ENCODE assay signal across 1 cellular context in the genomic region with DNA sequence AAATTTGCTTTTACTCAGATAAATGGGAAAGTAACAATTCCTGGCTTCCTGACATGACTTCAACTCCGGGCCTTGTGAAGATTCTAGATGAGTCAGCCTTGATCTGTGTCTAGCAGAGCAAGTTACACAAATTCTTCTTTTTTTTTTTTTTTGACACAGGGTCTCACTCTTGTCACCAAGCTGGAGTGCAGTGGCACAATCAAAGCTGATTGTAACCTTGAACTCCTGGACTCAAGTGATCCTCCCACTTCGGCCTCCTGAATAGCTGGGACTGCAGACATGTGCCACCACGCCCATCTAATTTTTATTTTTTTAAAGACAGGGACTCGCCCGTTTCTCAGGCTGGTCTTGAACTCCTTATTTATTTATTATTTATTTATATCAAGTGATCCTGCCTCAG.
TF ChIP-seq lines count a peak whose summit lies in the region.

No MANE protein-coding gene starts in this region.

TF ChIP-seq in HepG2, 621 proteins besides CTCF, POLR2A, EP300 and RAD21 (continued from another document and continues in another):
- TF ChIP-seq, protein P1, sequence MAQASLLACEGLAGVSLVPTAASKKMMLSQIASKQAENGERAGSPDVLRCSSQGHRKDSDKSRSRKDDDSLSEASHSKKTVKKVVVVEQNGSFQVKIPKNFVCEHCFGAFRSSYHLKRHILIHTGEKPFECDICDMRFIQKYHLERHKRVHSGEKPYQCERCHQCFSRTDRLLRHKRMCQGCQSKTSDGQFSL (CRISPR knock-in tag; IDR thresholded peaks at IDR 0.05): no peak
- TF ChIP-seq NFKB2 (CRISPR knock-in tag; IDR thresholded peaks at IDR 0.05; ENCODE audit: borderline replicate concordance) (no peak), TCF7L2 (IDR thresholded peaks at IDR 0.05; ENCODE audit: low read depth, low read length) (no peak), KLF15 (CRISPR knock-in tag; IDR thresholded peaks at IDR 0.05; ENCODE audit: borderline replicate concordance) (no peak), KDM2A (CRISPR knock-in tag; IDR thresholded peaks at IDR 0.05; ENCODE audit: borderline replicate concordance, low read depth) (0 out of 2 replicates have a peak, but pooled peaks have one; percentile 29), ISL2 (CRISPR knock-in tag; IDR thresholded peaks at IDR 0.05) (peak; percentile 91), AGO2 (optimal IDR thresholded peaks at IDR 0.05; ENCODE audit: low read depth, low read length) (no peak), ZNF232 (CRISPR knock-in tag; IDR thresholded peaks at IDR 0.05; ENCODE audit: borderline replicate concordance) (no peak), SMAD9 (CRISPR knock-in tag; IDR thresholded peaks at IDR 0.05) (no peak), YEATS4 (CRISPR knock-in tag; IDR thresholded peaks at IDR 0.05; ENCODE audit: borderline replicate concordance) (peak; percentile 73), SP140L (CRISPR knock-in tag; IDR thresholded peaks at IDR 0.05; ENCODE audit: borderline replicate concordance) (no peak), HNF4A (CRISPR knock-in tag; IDR thresholded peaks at IDR 0.05) (peak; percentile 95), ZNF780A (CRISPR knock-in tag; IDR thresholded peaks at IDR 0.05) (no peak), MXI1 (IDR thresholded peaks at IDR 0.05; ENCODE audit: borderline replicate concordance, low read depth, low read length) (peak; percentile 88; the same call in 2 of the 3 replicates), ZNF709 (CRISPR knock-in tag; IDR thresholded peaks at IDR 0.05) (peak; percentile 25; the same call in 1 of the 2 replicates), ZNF383 (CRISPR knock-in tag; IDR thresholded peaks at IDR 0.05; ENCODE audit: borderline replicate concordance) (no peak), FOXJ3 (CRISPR knock-in tag; IDR thresholded peaks at IDR 0.05; ENCODE audit: borderline replicate concordance) (peak; percentile 51; the same call in 1 of the 2 replicates)
- TF ChIP-seq, protein P2, sequence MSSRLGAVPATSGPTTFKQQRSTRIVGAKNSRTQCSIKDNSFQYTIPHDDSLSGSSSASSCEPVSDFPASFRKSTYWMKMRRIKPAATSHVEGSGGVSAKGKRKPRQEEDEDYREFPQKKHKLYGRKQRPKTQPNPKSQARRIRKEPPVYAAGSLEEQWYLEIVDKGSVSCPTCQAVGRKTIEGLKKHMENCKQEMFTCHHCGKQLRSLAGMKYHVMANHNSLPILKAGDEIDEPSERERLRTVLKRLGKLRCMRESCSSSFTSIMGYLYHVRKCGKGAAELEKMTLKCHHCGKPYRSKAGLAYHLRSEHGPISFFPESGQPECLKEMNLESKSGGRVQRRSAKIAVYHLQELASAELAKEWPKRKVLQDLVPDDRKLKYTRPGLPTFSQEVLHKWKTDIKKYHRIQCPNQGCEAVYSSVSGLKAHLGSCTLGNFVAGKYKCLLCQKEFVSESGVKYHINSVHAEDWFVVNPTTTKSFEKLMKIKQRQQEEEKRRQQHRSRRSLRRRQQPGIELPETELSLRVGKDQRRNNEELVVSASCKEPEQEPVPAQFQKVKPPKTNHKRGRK (CRISPR knock-in tag; IDR thresholded peaks at IDR 0.05): no peak
- TF ChIP-seq, protein P3, sequence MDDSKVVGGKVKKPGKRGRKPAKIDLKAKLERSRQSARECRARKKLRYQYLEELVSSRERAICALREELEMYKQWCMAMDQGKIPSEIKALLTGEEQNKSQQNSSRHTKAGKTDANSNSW (CRISPR knock-in tag; IDR thresholded peaks at IDR 0.05; ENCODE audit: borderline replicate concordance): no peak
- TF ChIP-seq, protein P4, sequence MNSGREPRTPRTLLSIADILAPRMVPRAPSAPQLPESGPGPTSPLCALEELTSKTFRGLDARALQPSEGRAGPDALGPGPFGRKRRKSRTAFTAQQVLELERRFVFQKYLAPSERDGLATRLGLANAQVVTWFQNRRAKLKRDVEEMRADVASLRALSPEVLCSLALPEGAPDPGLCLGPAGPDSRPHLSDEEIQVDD (CRISPR knock-in tag; IDR thresholded peaks at IDR 0.05; ENCODE audit: borderline replicate concordance): no peak
- TF ChIP-seq, protein P5, sequence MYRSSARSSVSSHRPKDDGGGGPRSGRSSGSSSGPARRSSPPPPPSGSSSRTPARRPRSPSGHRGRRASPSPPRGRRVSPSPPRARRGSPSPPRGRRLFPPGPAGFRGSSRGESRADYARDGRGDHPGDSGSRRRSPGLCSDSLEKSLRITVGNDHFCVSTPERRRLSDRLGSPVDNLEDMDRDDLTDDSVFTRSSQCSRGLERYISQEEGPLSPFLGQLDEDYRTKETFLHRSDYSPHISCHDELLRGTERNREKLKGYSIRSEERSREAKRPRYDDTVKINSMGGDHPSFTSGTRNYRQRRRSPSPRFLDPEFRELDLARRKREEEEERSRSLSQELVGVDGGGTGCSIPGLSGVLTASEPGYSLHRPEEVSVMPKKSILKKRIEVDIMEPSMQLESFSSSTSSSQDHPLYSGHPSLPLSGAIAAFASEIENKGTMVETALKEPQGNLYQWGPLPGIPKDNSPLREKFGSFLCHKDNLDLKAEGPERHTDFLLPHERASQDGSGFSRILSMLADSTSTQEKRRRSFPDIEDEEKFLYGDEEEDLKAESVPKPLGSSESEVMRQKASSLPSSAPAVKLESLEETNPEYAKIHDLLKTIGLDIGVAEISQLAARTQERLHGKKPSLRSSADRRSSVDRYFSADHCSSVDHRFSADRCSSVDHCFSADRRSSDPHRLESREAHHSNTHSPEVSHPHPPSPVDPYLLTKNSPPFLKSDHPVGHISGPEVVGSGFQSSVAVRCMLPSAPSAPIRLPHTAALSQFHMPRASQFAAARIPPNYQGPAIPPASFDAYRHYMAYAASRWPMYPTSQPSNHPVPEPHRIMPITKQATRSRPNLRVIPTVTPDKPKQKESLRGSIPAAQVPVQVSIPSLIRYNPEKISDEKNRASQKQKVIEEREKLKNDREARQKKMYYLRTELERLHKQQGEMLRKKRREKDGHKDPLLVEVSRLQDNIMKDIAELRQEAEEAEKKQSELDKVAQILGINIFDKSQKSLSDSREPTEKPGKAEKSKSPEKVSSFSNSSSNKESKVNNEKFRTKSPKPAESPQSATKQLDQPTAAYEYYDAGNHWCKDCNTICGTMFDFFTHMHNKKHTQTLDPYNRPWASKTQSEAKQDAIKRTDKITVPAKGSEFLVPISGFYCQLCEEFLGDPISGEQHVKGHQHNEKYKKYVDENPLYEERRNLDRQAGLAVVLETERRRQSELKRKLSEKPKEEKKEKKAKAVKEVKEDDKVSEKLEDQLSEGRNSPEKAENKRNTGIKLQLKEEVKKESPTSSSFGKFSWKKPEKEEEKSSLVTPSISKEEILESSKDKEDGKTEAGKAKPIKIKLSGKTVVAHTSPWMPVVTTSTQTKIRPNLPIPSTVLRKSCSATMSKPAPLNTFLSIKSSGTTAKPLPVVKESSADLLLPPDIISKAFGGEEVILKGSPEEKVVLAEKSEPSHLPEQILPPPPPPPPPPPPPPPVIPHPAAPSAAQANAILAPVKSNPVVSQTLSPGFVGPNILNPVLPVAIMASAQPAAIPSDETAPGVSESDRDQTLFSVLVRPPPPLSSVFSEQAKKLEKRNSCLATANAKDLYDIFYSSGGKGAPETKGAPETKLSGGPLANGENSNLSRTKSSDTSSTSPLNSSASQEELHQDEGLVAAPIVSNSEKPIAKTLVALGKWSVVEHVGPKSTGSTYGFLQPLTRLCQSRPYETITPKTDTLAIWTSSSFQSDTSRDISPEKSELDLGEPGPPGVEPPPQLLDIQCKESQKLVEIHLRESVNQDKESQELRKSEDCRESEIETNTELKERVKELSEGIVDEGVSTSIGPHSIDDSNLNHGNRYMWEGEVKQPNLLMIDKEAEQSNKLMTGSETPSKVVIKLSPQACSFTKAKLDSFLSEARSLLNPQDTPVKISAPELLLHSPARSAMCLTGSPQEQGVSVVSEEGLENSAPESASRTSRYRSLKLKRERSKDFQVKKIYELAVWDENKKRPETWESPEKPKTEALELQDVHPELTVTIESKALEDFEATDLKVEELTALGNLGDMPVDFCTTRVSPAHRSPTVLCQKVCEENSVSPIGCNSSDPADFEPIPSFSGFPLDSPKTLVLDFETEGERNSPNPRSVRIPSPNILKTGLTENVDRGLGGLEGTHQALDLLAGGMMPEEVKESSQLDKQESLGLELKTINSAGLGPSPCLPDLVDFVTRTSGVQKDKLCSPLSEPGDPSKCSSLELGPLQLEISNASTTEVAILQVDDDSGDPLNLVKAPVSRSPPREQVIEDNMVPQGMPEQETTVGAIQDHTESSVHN (CRISPR knock-in tag; IDR thresholded peaks at IDR 0.05): no peak
- TF ChIP-seq, protein P6, sequence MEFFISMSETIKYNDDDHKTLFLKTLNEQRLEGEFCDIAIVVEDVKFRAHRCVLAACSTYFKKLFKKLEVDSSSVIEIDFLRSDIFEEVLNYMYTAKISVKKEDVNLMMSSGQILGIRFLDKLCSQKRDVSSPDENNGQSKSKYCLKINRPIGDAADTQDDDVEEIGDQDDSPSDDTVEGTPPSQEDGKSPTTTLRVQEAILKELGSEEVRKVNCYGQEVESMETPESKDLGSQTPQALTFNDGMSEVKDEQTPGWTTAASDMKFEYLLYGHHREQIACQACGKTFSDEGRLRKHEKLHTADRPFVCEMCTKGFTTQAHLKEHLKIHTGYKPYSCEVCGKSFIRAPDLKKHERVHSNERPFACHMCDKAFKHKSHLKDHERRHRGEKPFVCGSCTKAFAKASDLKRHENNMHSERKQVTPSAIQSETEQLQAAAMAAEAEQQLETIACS (CRISPR knock-in tag; IDR thresholded peaks at IDR 0.05): no peak
- TF ChIP-seq, protein P7, sequence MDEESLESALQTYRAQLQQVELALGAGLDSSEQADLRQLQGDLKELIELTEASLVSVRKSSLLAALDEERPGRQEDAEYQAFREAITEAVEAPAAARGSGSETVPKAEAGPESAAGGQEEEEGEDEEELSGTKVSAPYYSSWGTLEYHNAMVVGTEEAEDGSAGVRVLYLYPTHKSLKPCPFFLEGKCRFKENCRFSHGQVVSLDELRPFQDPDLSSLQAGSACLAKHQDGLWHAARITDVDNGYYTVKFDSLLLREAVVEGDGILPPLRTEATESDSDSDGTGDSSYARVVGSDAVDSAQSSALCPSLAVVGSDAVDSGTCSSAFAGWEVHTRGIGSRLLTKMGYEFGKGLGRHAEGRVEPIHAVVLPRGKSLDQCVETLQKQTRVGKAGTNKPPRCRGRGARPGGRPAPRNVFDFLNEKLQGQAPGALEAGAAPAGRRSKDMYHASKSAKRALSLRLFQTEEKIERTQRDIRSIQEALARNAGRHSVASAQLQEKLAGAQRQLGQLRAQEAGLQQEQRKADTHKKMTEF (CRISPR knock-in tag; IDR thresholded peaks at IDR 0.05): peak; percentile 97
- TF ChIP-seq, protein P8, sequence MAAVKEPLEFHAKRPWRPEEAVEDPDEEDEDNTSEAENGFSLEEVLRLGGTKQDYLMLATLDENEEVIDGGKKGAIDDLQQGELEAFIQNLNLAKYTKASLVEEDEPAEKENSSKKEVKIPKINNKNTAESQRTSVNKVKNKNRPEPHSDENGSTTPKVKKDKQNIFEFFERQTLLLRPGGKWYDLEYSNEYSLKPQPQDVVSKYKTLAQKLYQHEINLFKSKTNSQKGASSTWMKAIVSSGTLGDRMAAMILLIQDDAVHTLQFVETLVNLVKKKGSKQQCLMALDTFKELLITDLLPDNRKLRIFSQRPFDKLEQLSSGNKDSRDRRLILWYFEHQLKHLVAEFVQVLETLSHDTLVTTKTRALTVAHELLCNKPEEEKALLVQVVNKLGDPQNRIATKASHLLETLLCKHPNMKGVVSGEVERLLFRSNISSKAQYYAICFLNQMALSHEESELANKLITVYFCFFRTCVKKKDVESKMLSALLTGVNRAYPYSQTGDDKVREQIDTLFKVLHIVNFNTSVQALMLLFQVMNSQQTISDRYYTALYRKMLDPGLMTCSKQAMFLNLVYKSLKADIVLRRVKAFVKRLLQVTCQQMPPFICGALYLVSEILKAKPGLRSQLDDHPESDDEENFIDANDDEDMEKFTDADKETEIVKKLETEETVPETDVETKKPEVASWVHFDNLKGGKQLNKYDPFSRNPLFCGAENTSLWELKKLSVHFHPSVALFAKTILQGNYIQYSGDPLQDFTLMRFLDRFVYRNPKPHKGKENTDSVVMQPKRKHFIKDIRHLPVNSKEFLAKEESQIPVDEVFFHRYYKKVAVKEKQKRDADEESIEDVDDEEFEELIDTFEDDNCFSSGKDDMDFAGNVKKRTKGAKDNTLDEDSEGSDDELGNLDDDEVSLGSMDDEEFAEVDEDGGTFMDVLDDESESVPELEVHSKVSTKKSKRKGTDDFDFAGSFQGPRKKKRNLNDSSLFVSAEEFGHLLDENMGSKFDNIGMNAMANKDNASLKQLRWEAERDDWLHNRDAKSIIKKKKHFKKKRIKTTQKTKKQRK (IDR thresholded peaks at IDR 0.05; ENCODE audit: low read length): no peak
- TF ChIP-seq, protein P9, sequence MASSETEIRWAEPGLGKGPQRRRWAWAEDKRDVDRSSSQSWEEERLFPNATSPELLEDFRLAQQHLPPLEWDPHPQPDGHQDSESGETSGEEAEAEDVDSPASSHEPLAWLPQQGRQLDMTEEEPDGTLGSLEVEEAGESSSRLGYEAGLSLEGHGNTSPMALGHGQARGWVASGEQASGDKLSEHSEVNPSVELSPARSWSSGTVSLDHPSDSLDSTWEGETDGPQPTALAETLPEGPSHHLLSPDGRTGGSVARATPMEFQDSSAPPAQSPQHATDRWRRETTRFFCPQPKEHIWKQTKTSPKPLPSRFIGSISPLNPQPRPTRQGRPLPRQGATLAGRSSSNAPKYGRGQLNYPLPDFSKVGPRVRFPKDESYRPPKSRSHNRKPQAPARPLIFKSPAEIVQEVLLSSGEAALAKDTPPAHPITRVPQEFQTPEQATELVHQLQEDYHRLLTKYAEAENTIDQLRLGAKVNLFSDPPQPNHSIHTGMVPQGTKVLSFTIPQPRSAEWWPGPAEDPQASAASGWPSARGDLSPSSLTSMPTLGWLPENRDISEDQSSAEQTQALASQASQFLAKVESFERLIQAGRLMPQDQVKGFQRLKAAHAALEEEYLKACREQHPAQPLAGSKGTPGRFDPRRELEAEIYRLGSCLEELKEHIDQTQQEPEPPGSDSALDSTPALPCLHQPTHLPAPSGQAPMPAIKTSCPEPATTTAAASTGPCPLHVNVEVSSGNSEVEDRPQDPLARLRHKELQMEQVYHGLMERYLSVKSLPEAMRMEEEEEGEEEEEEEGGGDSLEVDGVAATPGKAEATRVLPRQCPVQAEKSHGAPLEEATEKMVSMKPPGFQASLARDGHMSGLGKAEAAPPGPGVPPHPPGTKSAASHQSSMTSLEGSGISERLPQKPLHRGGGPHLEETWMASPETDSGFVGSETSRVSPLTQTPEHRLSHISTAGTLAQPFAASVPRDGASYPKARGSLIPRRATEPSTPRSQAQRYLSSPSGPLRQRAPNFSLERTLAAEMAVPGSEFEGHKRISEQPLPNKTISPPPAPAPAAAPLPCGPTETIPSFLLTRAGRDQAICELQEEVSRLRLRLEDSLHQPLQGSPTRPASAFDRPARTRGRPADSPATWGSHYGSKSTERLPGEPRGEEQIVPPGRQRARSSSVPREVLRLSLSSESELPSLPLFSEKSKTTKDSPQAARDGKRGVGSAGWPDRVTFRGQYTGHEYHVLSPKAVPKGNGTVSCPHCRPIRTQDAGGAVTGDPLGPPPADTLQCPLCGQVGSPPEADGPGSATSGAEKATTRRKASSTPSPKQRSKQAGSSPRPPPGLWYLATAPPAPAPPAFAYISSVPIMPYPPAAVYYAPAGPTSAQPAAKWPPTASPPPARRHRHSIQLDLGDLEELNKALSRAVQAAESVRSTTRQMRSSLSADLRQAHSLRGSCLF (CRISPR knock-in tag; IDR thresholded peaks at IDR 0.05; ENCODE audit: borderline replicate concordance): no peak
- TF ChIP-seq, protein P10, sequence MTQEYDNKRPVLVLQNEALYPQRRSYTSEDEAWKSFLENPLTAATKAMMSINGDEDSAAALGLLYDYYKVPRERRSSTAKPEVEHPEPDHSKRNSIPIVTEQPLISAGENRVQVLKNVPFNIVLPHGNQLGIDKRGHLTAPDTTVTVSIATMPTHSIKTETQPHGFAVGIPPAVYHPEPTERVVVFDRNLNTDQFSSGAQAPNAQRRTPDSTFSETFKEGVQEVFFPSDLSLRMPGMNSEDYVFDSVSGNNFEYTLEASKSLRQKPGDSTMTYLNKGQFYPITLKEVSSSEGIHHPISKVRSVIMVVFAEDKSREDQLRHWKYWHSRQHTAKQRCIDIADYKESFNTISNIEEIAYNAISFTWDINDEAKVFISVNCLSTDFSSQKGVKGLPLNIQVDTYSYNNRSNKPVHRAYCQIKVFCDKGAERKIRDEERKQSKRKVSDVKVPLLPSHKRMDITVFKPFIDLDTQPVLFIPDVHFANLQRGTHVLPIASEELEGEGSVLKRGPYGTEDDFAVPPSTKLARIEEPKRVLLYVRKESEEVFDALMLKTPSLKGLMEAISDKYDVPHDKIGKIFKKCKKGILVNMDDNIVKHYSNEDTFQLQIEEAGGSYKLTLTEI (CRISPR knock-in tag; conservative IDR thresholded peaks at IDR 0.05): no peak
